Comparison of ENCODE assay signal across 23 cellular contexts in the genomic region with DNA sequence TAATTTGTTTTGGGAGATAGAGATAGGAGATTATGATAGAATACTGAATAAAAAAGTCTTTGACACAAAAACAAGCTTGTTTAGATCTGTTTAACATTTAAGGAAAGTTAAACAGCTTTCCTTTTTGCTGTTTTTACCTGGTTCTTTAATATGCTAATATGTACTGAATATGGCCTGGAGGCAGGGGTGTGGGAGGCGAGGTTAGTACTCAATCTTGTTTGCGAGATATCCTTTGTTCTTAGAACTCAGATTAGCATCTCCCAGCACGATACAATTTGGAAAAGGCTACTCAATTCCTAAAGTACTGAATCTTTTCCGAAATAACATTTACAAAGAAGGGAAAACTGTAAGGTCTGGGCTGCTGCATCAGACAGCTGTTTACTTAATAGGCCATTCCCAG. TPM values are rescaled to one million over a fixed set of nuclear protein-coding genes. Genes with fewer than 3 reads are reported as not detected.
A peak's percentile ranks its signal among the peaks of the same experiment; 100 is the strongest.
DNase-seq lines count a peak whose midpoint lies in the region; ATAC-seq and TF ChIP-seq lines count a peak whose summit lies in the region.
"Had no signal": no experiment of that assay in that cellular context is flagged by ENCODE, and none has a peak within 500 bp of the region (broad histone marks: within the 10 kb centered on the region; RNA-seq: fewer than 3 reads in every experiment).

No MANE protein-coding gene starts in this region.

- H4K5ac ChIP-seq in H9 (ENCODE audit: insufficient read length, low read depth, low read length): no peak overlapping the region

- H3K23ac ChIP-seq in H9 (ENCODE audit: insufficient read length, low read depth, low read length): no peak overlapping the region

- no peak overlapping the region for H2BK120ac ChIP-seq in H9 (ENCODE audit: low read depth, low read length, poor library complexity, severe bottlenecking)

- CTCF ChIA-PET in CD4-positive, alpha-beta memory T cell (lab: Charles Lee; ENCODE audit: partially characterized antibody): interaction anchor here (1.5 kb wide), 1 partner anchor 9 kb away, joined by 3 read pairs; no protein-coding TSS in a partner anchor

- H3K79me2 ChIP-seq in H9 (ENCODE audit: insufficient read depth, low read length): no peaks in the 10 kb centered on the region
- no peaks in the 10 kb centered on the region for H3K79me2 ChIP-seq in neural progenitor cell (ENCODE audit: low read depth)

- H3K18ac ChIP-seq in H9 (ENCODE audit: insufficient read length, low read depth, low read length): no peak overlapping the region

- no peak overlapping the region for H4K91ac ChIP-seq in H9 (ENCODE audit: insufficient read length, low read depth, low read length)

- no peaks in the 10 kb centered on the region for H3K79me1 ChIP-seq in H9 (ENCODE audit: insufficient read depth, low read depth, low read length, poor library complexity, severe bottlenecking)

- no peak overlapping the region for H4K8ac ChIP-seq in H9 (replicated peaks; ENCODE audit: insufficient read length, low read depth, low read length)

- WGBS in H9 (ENCODE audit: extremely low coverage, insufficient read length, low lambda C conversion rate): no CpG with 5 or more reads among the region's 4 CpGs

- no peak overlapping the region for H3K27ac ChIP-seq in H9 (ENCODE audit: insufficient read length, low read depth, low read length)
- no peak overlapping the region for H3K27ac ChIP-seq in neural progenitor cell
- no peak overlapping the region for H3K27ac ChIP-seq in CD4-positive, alpha-beta memory T cell (ENCODE audit: low read depth, low read length)
- H3K27ac ChIP-seq: HL-60, KMS-11 had no signal

- peak; percentile 39 for DNase-seq in H9
- DNase-seq in NT2/D1 (ENCODE audit: low read depth, low spot score): peak; percentile 68
- peak; percentile 30 for DNase-seq in iPS DF 19.7 (ENCODE audit: low read depth, low spot score)
- peak; percentile 14 for DNase-seq in neural progenitor cell (ENCODE audit: low spot score)
- DNase-seq in CD4-positive, alpha-beta memory T cell: no peak
- no peak for DNase-seq in superior temporal gyrus (ENCODE audit: extremely low spot score)
- DNase-seq: BE2C; COR-L47; DMS79 treated with DMSO at 0.1 percent for 48 hours; IMR-90; MV-4-11; NCI-H1105 treated with DMSO at 0.1 percent for 48 hours; NCI-H2081; NCI-H2171; NCI-H345; NCI-H524; NCI-H774; NK-92 treated with Interleukin-12 subunit alpha and Interleukin-12 subunit beta, amount 100 ng/mL, for 24 hours; SIG-M5 had no signal

- H4K20me1 ChIP-seq in H9 (ENCODE audit: control insufficient read depth, insufficient read depth, insufficient read length) (no peaks in the 10 kb centered on the region), neural progenitor cell (ENCODE audit: low read depth) (no peaks in the 10 kb centered on the region)

- H2BK15ac ChIP-seq in H9 (ENCODE audit: low read depth, low read length): no peak overlapping the region

- H3K4me2 ChIP-seq in H9 (ENCODE audit: insufficient read depth, insufficient read length, low read length) (no peak overlapping the region), neural progenitor cell (no peak overlapping the region)
- H3K4me2 ChIP-seq: KMS-11 had no signal

- no peak overlapping the region for H3T11ph ChIP-seq in H9 (ENCODE audit: low read length)

- H3K9me3 ChIP-seq in H9 (ENCODE audit: control insufficient read depth, low read depth, low read length) (no peaks in the 10 kb centered on the region), NT2/D1 (ENCODE audit: insufficient read depth, low read length) (no peaks in the 10 kb centered on the region), neural progenitor cell (ENCODE audit: low read depth) (no peaks in the 10 kb centered on the region)
- H3K9me3 ChIP-seq in CD4-positive, alpha-beta memory T cell (ENCODE audit: control insufficient read depth in 1 of 2, low read length in 2 of 2): no peaks in the 10 kb centered on the region
- H3K9me3 ChIP-seq: BE2C had no signal

- H3K14ac ChIP-seq in H9 (ENCODE audit: insufficient read depth, low read length): no peak overlapping the region

- H2BK20ac ChIP-seq in H9 (ENCODE audit: low read depth, low read length, poor library complexity, severe bottlenecking): no peak overlapping the region

- peaks cover 0 to 5% (median 0%) of the 10 kb centered on the region in 3 experiments; a peak in 1 of 7 replicates for H3K36me3 Mint-ChIP-seq in H9 (ENCODE audit: insufficient read depth in 1 of 3, low read depth in 3 of 3)
- H3K36me3 Mint-ChIP-seq in neural progenitor cell: no peaks in the 10 kb centered on the region
- H3K36me3 Mint-ChIP-seq in CD4-positive, alpha-beta memory T cell: no peaks in the 10 kb centered on the region

- intact Hi-C loops in CD4-positive, alpha-beta memory T cell (cut with micrococcal nuclease): no loop called here

- H3K9me3 Mint-ChIP-seq in H9 (0 out of 5 replicates have a peak, but pooled peaks cover 0 to under 1% of the 10 kb centered on the region in 2 experiments), neural progenitor cell (peaks cover under 1% of the 10 kb centered on the region)
- peaks cover 0 to 4% (median 0%) of the 10 kb centered on the region in 8 donors for H3K9me3 Mint-ChIP-seq in CD4-positive, alpha-beta memory T cell

- no peak overlapping the region for H3K4me3 Mint-ChIP-seq in H9
- no peak overlapping the region for H3K4me3 Mint-ChIP-seq in neural progenitor cell
- H3K4me3 Mint-ChIP-seq in CD4-positive, alpha-beta memory T cell: no peak overlapping the region

- H3K4ac ChIP-seq in H9 (ENCODE audit: low read depth, low read length): no peak overlapping the region

- TF ChIP-seq CTCF in H9 (conservative IDR thresholded peaks at IDR 0.05) (no peak), neural progenitor cell (IDR thresholded peaks at IDR 0.05) (no peak)

- H3K27me3 ChIP-seq in H9 (ENCODE audit: insufficient read depth, low read length) (no peaks in the 10 kb centered on the region; the same call in 1 of the 2 replicates), NT2/D1 (ENCODE audit: insufficient read depth, insufficient read length) (no peaks in the 10 kb centered on the region), neural progenitor cell (no peaks in the 10 kb centered on the region)
- H3K27me3 ChIP-seq in CD4-positive, alpha-beta memory T cell (ENCODE audit: insufficient read depth, low read length): no peaks in the 10 kb centered on the region
- H3K27me3 ChIP-seq: BE2C had no signal

- H3K36me3 ChIP-seq in NT2/D1 (ENCODE audit: insufficient read depth, insufficient read length, low read length) (no peaks in the 10 kb centered on the region), neural progenitor cell (no peaks in the 10 kb centered on the region)
- H3K36me3 ChIP-seq in CD4-positive, alpha-beta memory T cell (ENCODE audit: insufficient read depth, low read length): no peaks in the 10 kb centered on the region
- H3K36me3 ChIP-seq: BE2C had no signal

- POLR2A ChIA-PET in CD4-positive, alpha-beta memory T cell (lab: Charles Lee; ENCODE audit: partially characterized antibody): no interaction called here

- H3K23me2 ChIP-seq in H9 (ENCODE audit: insufficient read length, low read depth, low read length, poor library complexity, severe bottlenecking): no peaks in the 10 kb centered on the region

- peak overlapping the region in 2 of 3 experiments; percentile 6 to 90; a peak in 2 of 7 replicates for H3K27ac Mint-ChIP-seq in H9
- no peak overlapping the region for H3K27ac Mint-ChIP-seq in neural progenitor cell
- no peak overlapping the region for H3K27ac Mint-ChIP-seq in CD4-positive, alpha-beta memory T cell

- H3F3A ChIP-seq in neural progenitor cell (ENCODE audit: low read depth): no peaks in the 10 kb centered on the region

- H2BK12ac ChIP-seq in H9 (ENCODE audit: insufficient read length, low read depth, low read length): no peak overlapping the region

- H3K4me1 Mint-ChIP-seq in H9 (peaks cover 31 to 36% of the 10 kb centered on the region in 2 experiments), neural progenitor cell (peaks cover 2% of the 10 kb centered on the region)
- H3K4me1 Mint-ChIP-seq in CD4-positive, alpha-beta memory T cell: no peaks in the 10 kb centered on the region

- no peak overlapping the region for H2BK5ac ChIP-seq in H9 (ENCODE audit: insufficient read length, low read length)

- no peak for ATAC-seq in GM19351 (IDR thresholded peaks at IDR 0.05; ENCODE audit: unreplicated experiment)
- ATAC-seq: Panc1 had no signal

- H2AK5ac ChIP-seq in H9 (ENCODE audit: insufficient read length, low read length): no peak overlapping the region

- H3K9ac ChIP-seq in H9 (ENCODE audit: extremely low read depth, insufficient read length, low read length) (no peak overlapping the region), NT2/D1 (ENCODE audit: insufficient read length, low read depth) (no peak overlapping the region), neural progenitor cell (no peak overlapping the region)
- H3K9ac ChIP-seq: KMS-11 had no signal

- no peak overlapping the region for H2AFZ ChIP-seq in H9 (ENCODE audit: low read length)
- H2AFZ ChIP-seq in neural progenitor cell (replicated peaks): no peak overlapping the region

- no peak overlapping the region for H3K56ac ChIP-seq in H9 (ENCODE audit: insufficient read length, low read depth, low read length)

- H3K4me1 ChIP-seq in H9 (ENCODE audit: insufficient read depth, low read length): no peaks in the 10 kb centered on the region
- no peaks in the 10 kb centered on the region for H3K4me1 ChIP-seq in NT2/D1 (ENCODE audit: insufficient read depth, insufficient read length)
- H3K4me1 ChIP-seq in neural progenitor cell: peaks cover 13% of the 10 kb centered on the region
- no peaks in the 10 kb centered on the region for H3K4me1 ChIP-seq in CD4-positive, alpha-beta memory T cell (ENCODE audit: insufficient read depth, low read length)
- H3K4me1 ChIP-seq: BE2C had no signal

- H3K27me3 Mint-ChIP-seq in H9 (ENCODE audit: low read depth): peaks cover 8% of the 10 kb centered on the region
- H3K27me3 Mint-ChIP-seq in neural progenitor cell (ENCODE audit: insufficient read depth, low read depth): no peaks in the 10 kb centered on the region
- peaks cover 13 to 19% of the 10 kb centered on the region in 2 donors for H3K27me3 Mint-ChIP-seq in CD4-positive, alpha-beta memory T cell

- H3K4me3 ChIP-seq in NT2/D1 (ENCODE audit: insufficient read length, low read depth) (no peak overlapping the region), neural progenitor cell (no peak overlapping the region)
- H3K4me3 ChIP-seq in CD4-positive, alpha-beta memory T cell (ENCODE audit: low read length in 2 of 2): no peak overlapping the region

RNA-seq across cellular contexts. Expression of gene ST3GAL6, which starts 40.8 kb away (rescaled TPM):
- 4.7 and 6.4 TPM in 2 replicates for total RNA-seq in H9 (2021)
- 13.5 and 18.6 TPM in 2 replicates for total RNA-seq in neural progenitor cell (ENCODE audit: low replicate concordance)
- 1 to 10 TPM in 1 of 2 experiments, under 1 TPM in 1; 0.50 to 1.3 TPM for total RNA-seq in CD4-positive, alpha-beta memory T cell
- polyA plus RNA-seq in CD4-positive, alpha-beta memory T cell: under 1 TPM in 1 of 2 donors, not detected in 1; 0.15 TPM

Comparison
In these comparisons a context has a peak if more than half of its experiments do, and no peak if none do; other contexts are left out.
1. DNase-seq: peak in H9 (single experiment), NT2/D1 (single experiment), iPS DF 19.7 (single experiment) and neural progenitor cell (single experiment); none in CD4-positive, alpha-beta memory T cell (0 of 5) and superior temporal gyrus (single experiment).
2. H3K27ac Mint-ChIP-seq: peak in H9 (2 of 3); none in neural progenitor cell (single experiment) and CD4-positive, alpha-beta memory T cell (0 of 7).